Comparison of ENCODE assay signal across 8 cellular contexts in genomic region chr11:128725630-128726461, GRCh38. TPM values are rescaled to one million over a fixed set of nuclear protein-coding genes. Genes with fewer than 3 reads are reported as not detected.
A peak's percentile ranks its signal among the peaks of the same experiment; 100 is the strongest.
DNase-seq lines count a peak whose midpoint lies in the region; ATAC-seq and TF ChIP-seq lines count a peak whose summit lies in the region.

No MANE protein-coding gene starts in this region.

- POLR2A ChIA-PET in activated CD4-positive, alpha-beta T cell treated with anti-CD3 and anti-CD28 coated beads for 36 hours (lab: Charles Lee) = interaction anchor here (0.6 to 1.2 kb wide), 3 partner anchors 30 to 34 kb away, joined by 3 to 4 read pairs (median 3); no protein-coding TSS in a partner anchor

- no peak overlapping the region for H4K8ac ChIP-seq in H9 (replicated peaks; ENCODE audit: insufficient read length, low read depth, low read length)

- ATAC-seq in GM19351 (IDR thresholded peaks at IDR 0.05; ENCODE audit: unreplicated experiment) (peak; percentile 43), HG03439 (IDR thresholded peaks at IDR 0.05; ENCODE audit: unreplicated experiment) (peak; percentile 54)
- peak; percentile 53 for ATAC-seq in activated CD4-positive, alpha-beta T cell treated with anti-CD3 and anti-CD28 coated beads for 36 hours
- peak; percentile 71 for ATAC-seq in stimulated activated effector memory CD8-positive, alpha-beta T cell treated with anti-CD3 and anti-CD28 coated beads, Interleukin-12 subunit alpha, Interleukin-12 subunit beta, amount 100 ng/mL, for 72 hours

- H3K9me3 ChIP-seq in H9 (ENCODE audit: control insufficient read depth, low read depth, low read length) = no peaks in the 10 kb centered on the region

- no peak overlapping the region for H4K91ac ChIP-seq in H9 (ENCODE audit: insufficient read length, low read depth, low read length)

- no peak overlapping the region for H2BK5ac ChIP-seq in H9 (ENCODE audit: insufficient read length, low read length)

- TF ChIP-seq CTCF in AG10803 (conservative IDR thresholded peaks at IDR 0.05; ENCODE audit: low read length) (no peak), foreskin fibroblast (IDR thresholded peaks at IDR 0.05; ENCODE audit: low read depth, low read length) (no peak), H9 (conservative IDR thresholded peaks at IDR 0.05) (no peak)

- no peaks in the 10 kb centered on the region for H3K9me3 Mint-ChIP-seq in activated CD4-positive, alpha-beta T cell treated with anti-CD3 and anti-CD28 coated beads for 36 hours (ENCODE audit: low read depth)
- H3K9me3 Mint-ChIP-seq in stimulated activated effector memory CD8-positive, alpha-beta T cell treated with anti-CD3 and anti-CD28 coated beads, Interleukin-12 subunit alpha, Interleukin-12 subunit beta, amount 100 ng/mL, for 72 hours = no peaks in the 10 kb centered on the region
- H3K9me3 Mint-ChIP-seq in H9 = no peaks in the 10 kb centered on the region

- no peak overlapping the region for H2BK120ac ChIP-seq in H9 (ENCODE audit: low read depth, low read length, poor library complexity, severe bottlenecking)

- H3K18ac ChIP-seq in H9 (ENCODE audit: insufficient read length, low read depth, low read length) = no peak overlapping the region

- in situ Hi-C loops in G401 (cut with HindIII; ENCODE audit: low sequenced_read_pairs) = no loop called here

- H2AK5ac ChIP-seq in H9 (ENCODE audit: insufficient read length, low read length) = no peak overlapping the region

- H3K23ac ChIP-seq in H9 (ENCODE audit: insufficient read length, low read depth, low read length) = no peak overlapping the region

- peaks cover 98% of the 10 kb centered on the region for H3K4me1 Mint-ChIP-seq in activated CD4-positive, alpha-beta T cell treated with anti-CD3 and anti-CD28 coated beads for 36 hours
- H3K4me1 Mint-ChIP-seq in stimulated activated effector memory CD8-positive, alpha-beta T cell treated with anti-CD3 and anti-CD28 coated beads, Interleukin-12 subunit alpha, Interleukin-12 subunit beta, amount 100 ng/mL, for 72 hours = peaks cover 97% of the 10 kb centered on the region
- H3K4me1 Mint-ChIP-seq in H9 = peaks cover 36 to 41% of the 10 kb centered on the region in 2 experiments

- H3K56ac ChIP-seq in H9 (ENCODE audit: insufficient read length, low read depth, low read length) = no peak overlapping the region

- CTCF ChIA-PET in activated CD4-positive, alpha-beta T cell treated with anti-CD3 and anti-CD28 coated beads for 36 hours (lab: Charles Lee) = interaction anchor here (0.7 to 3.2 kb wide), 10 partner anchors 11 to 568 kb away, joined by 3 to 17 read pairs (median 3); no protein-coding TSS in a partner anchor

- no peaks in the 10 kb centered on the region for H3K23me2 ChIP-seq in H9 (ENCODE audit: insufficient read length, low read depth, low read length, poor library complexity, severe bottlenecking)

- peak overlapping the region; percentile 87 for H3K27ac Mint-ChIP-seq in activated CD4-positive, alpha-beta T cell treated with anti-CD3 and anti-CD28 coated beads for 36 hours
- peak overlapping the region; percentile 85 for H3K27ac Mint-ChIP-seq in stimulated activated effector memory CD8-positive, alpha-beta T cell treated with anti-CD3 and anti-CD28 coated beads, Interleukin-12 subunit alpha, Interleukin-12 subunit beta, amount 100 ng/mL, for 72 hours
- H3K27ac Mint-ChIP-seq in H9 = no peak overlapping the region; a peak in 1 of 7 replicates

- no peak overlapping the region for H3K4me2 ChIP-seq in H9 (ENCODE audit: insufficient read depth, insufficient read length, low read length)

- peak; percentile 87 for DNase-seq in AG10803 (ENCODE audit: low read depth)
- DNase-seq in activated CD4-positive, alpha-beta T cell treated with anti-CD3 and anti-CD28 coated beads for 36 hours = peak; percentile 65
- DNase-seq in foreskin fibroblast = peak; percentile 46 to 47
- peak in 1 of 2 donors; percentile 72 for DNase-seq in stimulated activated effector memory CD8-positive, alpha-beta T cell treated with anti-CD3 and anti-CD28 coated beads, Interleukin-12 subunit alpha, Interleukin-12 subunit beta, amount 100 ng/mL, for 72 hours (ENCODE audit: low spot score in 2 of 2)
- DNase-seq in H9 = no peak
- no peak for DNase-seq in G401 (ENCODE audit: low spot score)

- H3K27me3 ChIP-seq in H9 (ENCODE audit: insufficient read depth, low read length) = no peaks in the 10 kb centered on the region

- H2BK20ac ChIP-seq in H9 (ENCODE audit: low read depth, low read length, poor library complexity, severe bottlenecking) = no peak overlapping the region

- H3K4ac ChIP-seq in H9 (ENCODE audit: low read depth, low read length) = no peak overlapping the region

- H2BK15ac ChIP-seq in H9 (ENCODE audit: low read depth, low read length) = no peak overlapping the region

- peaks cover 8% of the 10 kb centered on the region for H3K4me1 ChIP-seq in H9 (ENCODE audit: insufficient read depth, low read length)

- intact Hi-C loops in activated CD4-positive, alpha-beta T cell treated with anti-CD3 and anti-CD28 coated beads for 36 hours (cut with DNase I, micrococcal nuclease) = loop anchor here in 1 of 2 experiments (1.0 to 10.0 kb wide), 2 partner anchors 9 to 441 kb away; no protein-coding TSS in a partner anchor

- WGBS in H9 (ENCODE audit: extremely low coverage, insufficient read length, low lambda C conversion rate) = no CpG with 5 or more reads among the region's 11 CpGs

- no peaks in the 10 kb centered on the region for H3K79me2 ChIP-seq in H9 (ENCODE audit: insufficient read depth, low read length)

- no peak overlapping the region for H3T11ph ChIP-seq in H9 (ENCODE audit: low read length)

- H3K36me3 Mint-ChIP-seq in activated CD4-positive, alpha-beta T cell treated with anti-CD3 and anti-CD28 coated beads for 36 hours (ENCODE audit: low read depth) = peaks cover 12% of the 10 kb centered on the region
- peaks cover 53% of the 10 kb centered on the region for H3K36me3 Mint-ChIP-seq in stimulated activated effector memory CD8-positive, alpha-beta T cell treated with anti-CD3 and anti-CD28 coated beads, Interleukin-12 subunit alpha, Interleukin-12 subunit beta, amount 100 ng/mL, for 72 hours
- H3K36me3 Mint-ChIP-seq in H9 (ENCODE audit: insufficient read depth in 1 of 3, low read depth in 3 of 3) = no peaks in the 10 kb centered on the region

- no peak overlapping the region for H2BK12ac ChIP-seq in H9 (ENCODE audit: insufficient read length, low read depth, low read length)

- H3K79me1 ChIP-seq in H9 (ENCODE audit: insufficient read depth, low read depth, low read length, poor library complexity, severe bottlenecking) = no peaks in the 10 kb centered on the region

- no peaks in the 10 kb centered on the region for H4K20me1 ChIP-seq in H9 (ENCODE audit: control insufficient read depth, insufficient read depth, insufficient read length)

- no peak overlapping the region for H3K14ac ChIP-seq in H9 (ENCODE audit: insufficient read depth, low read length)

- peak overlapping the region; percentile 66 for H3K4me3 Mint-ChIP-seq in activated CD4-positive, alpha-beta T cell treated with anti-CD3 and anti-CD28 coated beads for 36 hours
- peak overlapping the region; percentile 64 for H3K4me3 Mint-ChIP-seq in stimulated activated effector memory CD8-positive, alpha-beta T cell treated with anti-CD3 and anti-CD28 coated beads, Interleukin-12 subunit alpha, Interleukin-12 subunit beta, amount 100 ng/mL, for 72 hours
- no peak overlapping the region for H3K4me3 Mint-ChIP-seq in H9

- H3K27me3 Mint-ChIP-seq in activated CD4-positive, alpha-beta T cell treated with anti-CD3 and anti-CD28 coated beads for 36 hours = no peaks in the 10 kb centered on the region
- peaks cover 32% of the 10 kb centered on the region for H3K27me3 Mint-ChIP-seq in H9 (ENCODE audit: low read depth)

- no peak overlapping the region for H3K4me3 ChIP-seq in AG10803 (ENCODE audit: low read length)
- no peak overlapping the region for H3K4me3 ChIP-seq in foreskin fibroblast (ENCODE audit: low read depth in 1 of 2, low read length in 2 of 2)

- no peak overlapping the region for H3K27ac ChIP-seq in H9 (ENCODE audit: insufficient read length, low read depth, low read length)

- H4K5ac ChIP-seq in H9 (ENCODE audit: insufficient read length, low read depth, low read length) = no peak overlapping the region

- no peak overlapping the region for H2AFZ ChIP-seq in H9 (ENCODE audit: low read length)

- no peak overlapping the region for H3K9ac ChIP-seq in H9 (ENCODE audit: extremely low read depth, insufficient read length, low read length)

RNA-seq across cellular contexts. Expression of gene FLI1, which starts 32.0 kb away (rescaled TPM):
- total RNA-seq in activated CD4-positive, alpha-beta T cell treated with anti-CD3 and anti-CD28 coated beads for 36 hours = 10 to 100 TPM; 40.4 to 57.0 TPM
- total RNA-seq in H9 (2021) = 0.24 and 0.66 TPM in 2 replicates
- total RNA-seq in G401 (2014; rRNA removed; shearing (Covaris generic)) = 0.03 TPM in 1 of 2 replicates, not detected in the other

Comparison
In these comparisons a context has a peak if more than half of its experiments do, and no peak if none do; other contexts are left out.
1. DNase-seq: peak in AG10803 (single experiment), activated CD4-positive, alpha-beta T cell treated with anti-CD3 and anti-CD28 coated beads for 36 hours (single experiment) and foreskin fibroblast (2 of 2); none in H9 (single experiment) and G401 (single experiment).
2. H3K27ac Mint-ChIP-seq: peak in activated CD4-positive, alpha-beta T cell treated with anti-CD3 and anti-CD28 coated beads for 36 hours (single experiment) and stimulated activated effector memory CD8-positive, alpha-beta T cell treated with anti-CD3 and anti-CD28 coated beads, Interleukin-12 subunit alpha, Interleukin-12 subunit beta, amount 100 ng/mL, for 72 hours (single experiment); none in H9 (0 of 3).
3. H3K4me3 Mint-ChIP-seq: peak in activated CD4-positive, alpha-beta T cell treated with anti-CD3 and anti-CD28 coated beads for 36 hours (single experiment) and stimulated activated effector memory CD8-positive, alpha-beta T cell treated with anti-CD3 and anti-CD28 coated beads, Interleukin-12 subunit alpha, Interleukin-12 subunit beta, amount 100 ng/mL, for 72 hours (single experiment); none in H9 (0 of 2).
4. RNA of gene FLI1, which starts 32.0 kb away (total RNA-seq): 40.4 to 57.0 TPM in activated CD4-positive, alpha-beta T cell treated with anti-CD3 and anti-CD28 coated beads for 36 hours; 0.24 to 0.66 TPM in H9 and 0.03 TPM in G401; every median in the first group is over 10 times any median in the second.
5. Peak in every context shown above with its lines, with median percentiles within 50 percentile points of each other: ATAC-seq.